8 cellular contexts compared by ENCODE assay signal in genomic region chr16:68265078-68265925, GRCh38. TPM values are rescaled to one million over a fixed set of nuclear protein-coding genes. Genes with fewer than 3 reads are reported as not detected.
A peak's percentile ranks its signal among the peaks of the same experiment; 100 is the strongest.
DNase-seq lines count a peak whose midpoint lies in the region; ATAC-seq and TF ChIP-seq lines count a peak whose summit lies in the region.

No MANE protein-coding gene starts in this region.

- no peaks in the 10 kb centered on the region for H3K9me3 Mint-ChIP-seq in activated B cell treated with CpG ODN at 0.5 μM for 24 hours

- intact Hi-C loops in activated B cell treated with CpG ODN at 0.5 μM for 24 hours (cut with micrococcal nuclease), result loop anchor here (1.0 to 2.0 kb wide), 3 partner anchors 10 to 245 kb away; partner anchors contain the start of gene ESRP2

- peaks cover 53% of the 10 kb centered on the region for H3K4me1 Mint-ChIP-seq in activated B cell treated with CpG ODN at 0.5 μM for 24 hours

- peak overlapping the region; percentile 96 for H3K4me3 Mint-ChIP-seq in activated B cell treated with CpG ODN at 0.5 μM for 24 hours

- CTCF ChIA-PET in activated B cell treated with CpG ODN at 0.5 μM for 24 hours (lab: Charles Lee), result interaction anchor here (2.5 to 9.0 kb wide), 2 partner anchors 46 to 60 kb away, joined by 30 to 321 read pairs; partner anchors contain the start of genes PRMT7 and SLC7A6OS

- POLR2A ChIA-PET in activated B cell treated with CpG ODN at 0.5 μM for 24 hours (lab: Charles Lee), result interaction anchor here (2.4 to 5.9 kb wide), 3 partner anchors 20 to 44 kb away, joined by 8 to 104 read pairs (median 61); partner anchors contain the start of genes PRMT7 and SLC7A6OS

- H3K4me3 ChIP-seq in Loucy (ENCODE audit: low read length, poor library complexity, severe bottlenecking), result peak overlapping the region; percentile 76
- peak overlapping the region; percentile 88 to 91 for H3K4me3 ChIP-seq in stomach smooth muscle (ENCODE audit: low read length in 2 of 2)

- peak overlapping the region; percentile 95 for H3K27ac Mint-ChIP-seq in activated B cell treated with CpG ODN at 0.5 μM for 24 hours

- peaks cover 58% of the 10 kb centered on the region for H3K79me2 ChIP-seq in Loucy (ENCODE audit: insufficient read depth, low read length)

- peaks cover 24% of the 10 kb centered on the region for H3K36me3 Mint-ChIP-seq in activated B cell treated with CpG ODN at 0.5 μM for 24 hours (ENCODE audit: low read depth)

- DNase-seq in C1 segment of cervical spinal cord (lab: John Stamatoyannopoulos, UW), result peak in 8 of 14 donors; percentile 10 to 46 (median 24)
- no peak for DNase-seq in activated B cell treated with CpG ODN at 0.5 μM for 24 hours
- DNase-seq in effector CD8-positive, alpha-beta T cell (lab: John Stamatoyannopoulos, UW), result peak; percentile 37
- peak; percentile 44 to 54 for DNase-seq in lung microvascular endothelial cell (ENCODE audit: low read depth in 2 of 2)

- no peaks in the 10 kb centered on the region for H3F3A ChIP-seq in Loucy (ENCODE audit: low read depth)

- TF ChIP-seq CTCF in Loucy (conservative IDR thresholded peaks at IDR 0.05; ENCODE audit: low read length) (no peak), activated B cell treated with CpG ODN at 0.5 μM for 24 hours (IDR thresholded peaks at IDR 0.05) (no peak)

- H3K4me1 ChIP-seq in Loucy (ENCODE audit: insufficient read depth, low read length, poor library complexity, severe bottlenecking), result peaks cover 18% of the 10 kb centered on the region
- H3K4me1 ChIP-seq in stomach smooth muscle (ENCODE audit: control insufficient read depth, insufficient read depth, low read length), result peaks cover 33% of the 10 kb centered on the region

- peak; percentile 10 for ATAC-seq in GM19324 (IDR thresholded peaks at IDR 0.05; ENCODE audit: low FRiP score, unreplicated experiment)
- peak; percentile 10 for ATAC-seq in activated B cell treated with CpG ODN at 0.5 μM for 24 hours (ENCODE audit: low read depth)
- ATAC-seq in HG02840 (IDR thresholded peaks at IDR 0.05; ENCODE audit: low FRiP score, unreplicated experiment), result no peak

- H3K27me3 Mint-ChIP-seq in activated B cell treated with CpG ODN at 0.5 μM for 24 hours, result no peaks in the 10 kb centered on the region

- H2AFZ ChIP-seq in Loucy (ENCODE audit: low read length), result peak overlapping the region; percentile 87

- no peaks in the 10 kb centered on the region for H3K27me3 ChIP-seq in Loucy (ENCODE audit: insufficient read depth, low read length, poor library complexity, severe bottlenecking)
- H3K27me3 ChIP-seq in stomach smooth muscle (ENCODE audit: control insufficient read depth in 1 of 2, insufficient read depth in 2 of 2, low read length in 2 of 2), result no peaks in the 10 kb centered on the region

- peak overlapping the region; percentile 80 for H3K27ac ChIP-seq in stomach smooth muscle (ENCODE audit: low read length)

- peak overlapping the region; percentile 81 for H3K4me2 ChIP-seq in Loucy (ENCODE audit: low read depth, low read length, poor library complexity, severe bottlenecking)

- H3K9me2 ChIP-seq in Loucy (replicated peaks; ENCODE audit: low read depth, low read length), result no peaks in the 10 kb centered on the region

- no peaks in the 10 kb centered on the region for H3K36me3 ChIP-seq in Loucy (ENCODE audit: insufficient read depth, low read length)
- peaks cover 2 to 3% of the 10 kb centered on the region in 2 donors for H3K36me3 ChIP-seq in stomach smooth muscle (ENCODE audit: control insufficient read depth in 2 of 2, insufficient read depth in 2 of 2, low read length in 2 of 2)

- H3K9me3 ChIP-seq in Loucy (ENCODE audit: insufficient read depth, low read depth, low read length) (no peaks in the 10 kb centered on the region), stomach smooth muscle (ENCODE audit: control insufficient read depth in 2 of 2, low read length in 2 of 2) (no peaks in the 10 kb centered on the region)

- peaks cover 18% of the 10 kb centered on the region for H4K20me1 ChIP-seq in Loucy (ENCODE audit: insufficient read depth, low read length, poor library complexity, severe bottlenecking)

- peak overlapping the region; percentile 89 for H3K9ac ChIP-seq in Loucy (ENCODE audit: low read depth, low read length, poor library complexity, severe bottlenecking)
- peak overlapping the region; percentile 76 to 84 for H3K9ac ChIP-seq in stomach smooth muscle (ENCODE audit: low read length in 2 of 2)

RNA-seq across cellular contexts. Expression of gene SLC7A6, which starts 1.0 kb away (rescaled TPM):
- 52.5 and 54.1 TPM in 2 replicates for total RNA-seq in activated B cell treated with CpG ODN at 0.5 μM for 24 hours
- total RNA-seq in lung microvascular endothelial cell, result 10.5 and 10.9 TPM in 2 replicates

RNA-seq across cellular contexts. Expression of gene PLA2G15, which starts 20.1 kb away (rescaled TPM):
- total RNA-seq in activated B cell treated with CpG ODN at 0.5 μM for 24 hours, result 5.7 and 8.6 TPM in 2 replicates
- 14.4 and 23.0 TPM in 2 replicates for total RNA-seq in lung microvascular endothelial cell

RNA-seq across cellular contexts. Expression of gene ESRP2, which starts 29.4 kb away (rescaled TPM):
- total RNA-seq in activated B cell treated with CpG ODN at 0.5 μM for 24 hours (0.10 and 0.40 TPM in 2 replicates), lung microvascular endothelial cell (0.44 and 1.6 TPM in 2 replicates)

RNA-seq across cellular contexts. Expression of gene SLC7A6OS, which starts 45.4 kb away (rescaled TPM):
- total RNA-seq in activated B cell treated with CpG ODN at 0.5 μM for 24 hours, result 34.8 and 42.0 TPM in 2 replicates
- 8.3 and 10.3 TPM in 2 replicates for total RNA-seq in lung microvascular endothelial cell

RNA-seq across cellular contexts. Expression of gene PRMT7, which starts 45.5 kb away (rescaled TPM):
- total RNA-seq in activated B cell treated with CpG ODN at 0.5 μM for 24 hours, result 41.8 and 50.3 TPM in 2 replicates
- total RNA-seq in lung microvascular endothelial cell, result 20.9 and 22.0 TPM in 2 replicates
